25 cellular contexts compared by ENCODE assay signal in genomic region chr1:43137445-43138052, GRCh38. TPM values are rescaled to one million over a fixed set of nuclear protein-coding genes. Genes with fewer than 3 reads are reported as not detected.
DNase-seq lines count a peak whose midpoint lies in the region; ATAC-seq and TF ChIP-seq lines count a peak whose summit lies in the region.
"Had no signal": no experiment of that assay in that cellular context is flagged by ENCODE, and none has a peak within 500 bp of the region (broad histone marks: within the 10 kb centered on the region; RNA-seq: fewer than 3 reads in every experiment).

No MANE protein-coding gene starts in this region.

- DNase-seq in LHCN-M2 (ENCODE audit: low read depth) (peak; percentile 31), cardiac fibroblast (ENCODE audit: low read depth in 2 of 2) (peak; percentile 1 to 12), left ventricle myocardium superior (no peak), pons (ENCODE audit: low spot score) (peak; percentile 76), NCI-H1417 (lab: John Stamatoyannopoulos, UW) (no peak), SHP77 treated with DMSO at 0.1 percent for 48 hours (lab: John Stamatoyannopoulos, UW) (no peak)
- DNase-seq: activated CD4-positive, alpha-beta T cell treated with anti-CD3 and anti-CD28 coated beads for 1 hour; activated CD8-positive, alpha-beta T cell treated with anti-CD3 and anti-CD28 coated beads for 36 hours; aorta; CD8-positive, alpha-beta memory T cell; NCI-H1105; NCI-H1930; NCI-H526 treated with DMSO at 0.1 percent for 48 hours; Peyer's patch; sigmoid colon; stimulated activated naive CD4-positive, alpha-beta T cell treated with Interleukin-2 at 50 U/mL for 16 hours; thyroid gland had no signal

- ATAC-seq in left ventricle myocardium superior, result peak; percentile 98
- no peak for ATAC-seq in HG03045 (IDR thresholded peaks at IDR 0.05; ENCODE audit: unreplicated experiment)
- no peak for ATAC-seq in HG02852 (IDR thresholded peaks at IDR 0.05; ENCODE audit: unreplicated experiment)
- ATAC-seq: activated CD8-positive, alpha-beta T cell treated with anti-CD3 and anti-CD28 coated beads for 36 hours; activated T-helper 17 cell treated with anti-CD3 and anti-CD28 coated beads, Interleukin-2, amount 50 U/mL, for 72 hours; gastroesophageal sphincter had no signal

- intact Hi-C loops in left ventricle myocardium superior (cut with micrococcal nuclease), result no loop called here

- no peak overlapping the region for H3K4me3 ChIP-seq in cardiac fibroblast (replicated peaks in 1 of 2; ENCODE audit: low read depth in 2 of 2, low read length in 2 of 2)
- H3K4me3 ChIP-seq: gastroesophageal sphincter, HAP-1, lung, neural progenitor cell, Peyer's patch, sigmoid colon, SK-N-MC, thyroid gland had no signal

- TF ChIP-seq CTCF in cardiac fibroblast (IDR thresholded peaks at IDR 0.05; ENCODE audit: low read depth, low read length), result no peak

RNA-seq across cellular contexts. Expression of gene EBNA1BP2, which starts 34.5 kb away (rescaled TPM):
- total RNA-seq in LHCN-M2 (2014; rRNA removed), result 111 and 122 TPM in 2 replicates
- polyA plus RNA-seq in LHCN-M2 (2012), result 108 TPM
- total RNA-seq in left ventricle myocardium superior, result 28.8 TPM

RNA-seq across cellular contexts. Expression of gene CFAP57, which starts 34.6 kb away (rescaled TPM):
- total RNA-seq in LHCN-M2 (2014; rRNA removed), result not detected in 2 replicates
- 0.28 TPM for polyA plus RNA-seq in LHCN-M2 (2012)
- total RNA-seq in left ventricle myocardium superior, result not detected
- total RNA-seq: gastroesophageal sphincter, Peyer's patch had no signal
- polyA plus RNA-seq: CD8-positive, alpha-beta memory T cell had no signal

Comparison
In these comparisons a context has a peak if more than half of its experiments do, and no peak if none do; other contexts are left out.
1. DNase-seq: peak in LHCN-M2 (single experiment), cardiac fibroblast (2 of 2) and pons (single experiment); none in left ventricle myocardium superior (single experiment), NCI-H1417 (0 of 3) and SHP77 treated with DMSO at 0.1 percent for 48 hours (single experiment).